ENCODE assay signal across 35 cellular contexts in genomic region chr9:130942084-130942483, GRCh38. TPM values are rescaled to one million over a fixed set of nuclear protein-coding genes. Genes with fewer than 3 reads are reported as not detected.
"Had no signal": no experiment of that assay in that cellular context is flagged by ENCODE, and none has a peak within 500 bp of the region (broad histone marks: within the 10 kb centered on the region; RNA-seq: fewer than 3 reads in every experiment).

No MANE protein-coding gene starts in this region.

- FAIRE-seq: astrocyte, bronchial epithelial cell, TTC549 had no signal

- DNase-seq: activated B cell treated with CpG ODN at 0.5 μM for 24 hours; activated CD4-positive, alpha-beta memory T cell treated with anti-CD3 and anti-CD28 coated beads for 36 hours; activated CD4-positive, alpha-beta T cell treated with anti-CD3 and anti-CD28 coated beads for 4 hours; activated CD4-positive, alpha-beta T cell treated with anti-CD3 and anti-CD28 coated beads, Interleukin-2, amount 10 ng/mL, durations not matched to agents 24 days and 14 days; activated CD4-positive, alpha-beta T cell treated with anti-CD3 and anti-CD28 coated beads, Interleukin-2, amount 50 U/mL, for 1 hour; activated CD4-positive, alpha-beta T cell treated with anti-CD3 and anti-CD28 coated beads, Interleukin-2, amount 50 U/mL, for 4 hours; activated CD4-positive, CD25-positive, alpha-beta regulatory T cell treated with anti-CD3 and anti-CD28 coated beads, Interleukin-2, amount 50 U/mL, for 72 hours; activated CD8-positive, alpha-beta memory T cell treated with anti-CD3 and anti-CD28 coated beads, Interleukin-2, amount 10 ng/mL, durations not matched to agents 7 days and 5 days; activated CD8-positive, alpha-beta memory T cell treated with anti-CD3 and anti-CD28 coated beads, Interleukin-2, amount 50 U/mL, for 48 hours; activated CD8-positive, alpha-beta T cell treated with anti-CD3 and anti-CD28 coated beads for 36 hours; activated effector memory CD4-positive, alpha-beta T cell treated with anti-CD3 and anti-CD28 coated beads, Interleukin-2, amount 50 U/mL, for 16 hours; activated gamma-delta T cell treated with Interleukin-2 at 50 U/mL for 16 hours; activated naive CD4-positive, alpha-beta T cell; activated naive CD4-positive, alpha-beta T cell treated with anti-CD3 and anti-CD28 coated beads for 36 hours; activated naive CD4-positive, alpha-beta T cell treated with anti-CD3 and anti-CD28 coated beads, Interleukin-2, amount 50 U/mL, for 16 hours; activated naive CD8-positive, alpha-beta T cell treated with anti-CD3 and anti-CD28 coated beads for 36 hours; activated T-cell treated with anti-CD3 and anti-CD28 coated beads, Interleukin-2, amount 50 U/mL, for 24 hours; activated T-cell treated with anti-CD3 and anti-CD28 coated beads, Interleukin-2, amount 50 U/mL, for 48 hours; adrenal gland; amniotic stem cell; aorta; body of pancreas; caudate nucleus; cerebellar nuclear complex; T-helper 1 cell; T-helper 2 cell; T-helper 9 cell had no signal

- H3K4me3 ChIP-seq: adrenal gland, body of pancreas, cardiac muscle cell had no signal

- H3K27ac ChIP-seq: adrenal gland, body of pancreas, cardiac muscle cell, VCaP had no signal

- ATAC-seq: activated CD8-positive, alpha-beta memory T cell treated with anti-CD3 and anti-CD28 coated beads, Interleukin-2, amount 10 ng/mL, durations not matched to agents 7 days and 5 days; activated CD8-positive, alpha-beta T cell treated with anti-CD3 and anti-CD28 coated beads for 36 hours; activated naive CD4-positive, alpha-beta T cell treated with anti-CD3 and anti-CD28 coated beads, Interleukin-2, amount 50 U/mL, for 72 hours; body of pancreas had no signal

- H3K36me3 ChIP-seq: adrenal gland, cardiac muscle cell had no signal

- H3K9me3 ChIP-seq: adrenal gland, body of pancreas had no signal

RNA-seq across cellular contexts. Expression of gene FIBCD1, which starts 3.0 kb away (rescaled TPM):
- total RNA-seq: activated B cell treated with CpG ODN at 0.5 μM for 24 hours; activated CD4-positive, alpha-beta memory T cell treated with anti-CD3 and anti-CD28 coated beads for 36 hours; activated CD4-positive, alpha-beta T cell treated with anti-CD3 and anti-CD28 coated beads, Interleukin-2, amount 10 ng/mL, durations not matched to agents 24 days and 14 days; activated CD8-positive, alpha-beta memory T cell treated with anti-CD3 and anti-CD28 coated beads, Interleukin-2, amount 10 ng/mL, durations not matched to agents 7 days and 5 days; activated CD8-positive, alpha-beta T cell treated with anti-CD3 and anti-CD28 coated beads for 36 hours; activated naive CD4-positive, alpha-beta T cell treated with anti-CD3 and anti-CD28 coated beads for 36 hours; activated naive CD4-positive, alpha-beta T cell treated with anti-CD3 and anti-CD28 coated beads, Interleukin-2, amount 50 U/mL, for 72 hours; activated naive CD8-positive, alpha-beta T cell treated with anti-CD3 and anti-CD28 coated beads for 36 hours; activated T-helper 2 cell treated with anti-CD3 and anti-CD28 coated beads, Interferon-gamma antibody, Interleukin-2, Interleukin-4, amounts not matched to agents 10 μg/mL and 5 μg/mL and 100 μg/mL, durations not matched to agents 14 hours and 24 hours and 36 hours; aorta had no signal

RNA-seq across cellular contexts. Expression of gene QRFP, which starts 45.5 kb away (rescaled TPM):
- total RNA-seq: activated B cell treated with CpG ODN at 0.5 μM for 24 hours; activated CD4-positive, alpha-beta memory T cell treated with anti-CD3 and anti-CD28 coated beads for 36 hours; activated CD4-positive, alpha-beta T cell treated with anti-CD3 and anti-CD28 coated beads, Interleukin-2, amount 10 ng/mL, durations not matched to agents 24 days and 14 days; activated CD8-positive, alpha-beta memory T cell treated with anti-CD3 and anti-CD28 coated beads, Interleukin-2, amount 10 ng/mL, durations not matched to agents 7 days and 5 days; activated CD8-positive, alpha-beta T cell treated with anti-CD3 and anti-CD28 coated beads for 36 hours; activated naive CD4-positive, alpha-beta T cell treated with anti-CD3 and anti-CD28 coated beads for 36 hours; activated naive CD4-positive, alpha-beta T cell treated with anti-CD3 and anti-CD28 coated beads, Interleukin-2, amount 50 U/mL, for 72 hours; activated naive CD8-positive, alpha-beta T cell treated with anti-CD3 and anti-CD28 coated beads for 36 hours; activated T-helper 2 cell treated with anti-CD3 and anti-CD28 coated beads, Interferon-gamma antibody, Interleukin-2, Interleukin-4, amounts not matched to agents 10 μg/mL and 5 μg/mL and 100 μg/mL, durations not matched to agents 14 hours and 24 hours and 36 hours; adrenal gland; aorta; astrocyte; body of pancreas; bronchial epithelial cell; cardiac muscle cell; chondrocyte had no signal
- polyA plus RNA-seq: adrenal gland, aorta had no signal
